ENCODE assay signal across 12 cellular contexts in genomic region chr21:37551406-37552355, GRCh38.
DNase-seq lines count a peak whose midpoint lies in the region; ATAC-seq, FAIRE-seq and TF ChIP-seq lines count a peak whose summit lies in the region.
"Had no signal": no experiment of that assay in that cellular context is flagged by ENCODE, and none has a peak within 500 bp of the region (broad histone marks: within the 10 kb centered on the region; RNA-seq: fewer than 3 reads in every experiment).

No MANE protein-coding gene starts in this region.

- H3K27ac ChIP-seq in A549 (0 out of 6 replicates have a peak overlapping the region, but pooled peaks of 1 of the 2 experiments have one; percentile 27), tibial artery (no peak overlapping the region)
- H3K27ac ChIP-seq: BLaER1 treated with 17β-estradiol and CSF1 and Interleukin-3, amounts not matched to agents 10 nM and 100 nM had no signal

- H3K4me3 Mint-ChIP-seq in activated CD4-positive, alpha-beta T cell treated with anti-CD3 and anti-CD28 coated beads, Interleukin-2, amount 10 ng/mL, durations not matched to agents 24 days and 14 days: no peak overlapping the region

- DNase-seq in A549 (ENCODE audit: low read depth in 1 of 2, low spot score in 1 of 2) (no peak), NCI-H1436 (lab: John Stamatoyannopoulos, UW) (peak; percentile 8), cerebellar cortex (ENCODE audit: low spot score) (peak; percentile 48), midbrain (lab: John Stamatoyannopoulos, UW) (peak; percentile 3), NCI-H187 (lab: John Stamatoyannopoulos, UW) (no peak), tibial artery (no peak)
- DNase-seq in activated CD4-positive, alpha-beta T cell treated with anti-CD3 and anti-CD28 coated beads, Interleukin-2, amount 10 ng/mL, durations not matched to agents 24 days and 14 days: no peak
- DNase-seq: activated CD4-positive, alpha-beta T cell treated with anti-CD3 and anti-CD28 coated beads, Interleukin-2, amount 50 U/mL, for 4 hours had no signal

- TF ChIP-seq CTCF in A549 (IDR thresholded peaks at IDR 0.05) (no peak), tibial artery (IDR thresholded peaks at IDR 0.05) (no peak)

- no peak for TF ChIP-seq RAD21 in A549 (conservative IDR thresholded peaks at IDR 0.05 in 1 of 2, IDR thresholded peaks at IDR 0.05 in 1 of 2)

- WGBS in A549 (ENCODE audit: missing lambda C conversion rate): 60% methylated on average over 12 of the region's 22 CpGs

- no peak overlapping the region for H3K27ac Mint-ChIP-seq in activated CD4-positive, alpha-beta T cell treated with anti-CD3 and anti-CD28 coated beads, Interleukin-2, amount 10 ng/mL, durations not matched to agents 24 days and 14 days

- no peak for FAIRE-seq in A549 (lab: Jason Lieb, UNC)
- FAIRE-seq: GM18507 had no signal

- peak overlapping the region; percentile 24; the same call in 2 of the 3 replicates for H3K4me2 ChIP-seq in A549

- CTCF ChIA-PET in A549 (lab: Yijun Ruan, JAX): no interaction called here

- no peak overlapping the region for H3K4me3 ChIP-seq in A549
- no peak overlapping the region for H3K4me3 ChIP-seq in tibial artery
- H3K4me3 ChIP-seq: BLaER1 treated with 17β-estradiol and CSF1 and Interleukin-3, amounts not matched to agents 10 nM and 100 nM; HAP-1 had no signal

- ATAC-seq in A549 (peak in 1 of 2 experiments; percentile 43; a peak in 2 of 6 replicates), GM21515 (IDR thresholded peaks at IDR 0.05; ENCODE audit: unreplicated experiment) (no peak)

- H3K4me1 Mint-ChIP-seq in activated CD4-positive, alpha-beta T cell treated with anti-CD3 and anti-CD28 coated beads, Interleukin-2, amount 10 ng/mL, durations not matched to agents 24 days and 14 days: peaks cover 2% of the 10 kb centered on the region

- no peaks in the 10 kb centered on the region for H3K9me3 Mint-ChIP-seq in activated CD4-positive, alpha-beta T cell treated with anti-CD3 and anti-CD28 coated beads, Interleukin-2, amount 10 ng/mL, durations not matched to agents 24 days and 14 days

- H3K4me1 ChIP-seq in A549: peaks cover 6% of the 10 kb centered on the region
- peaks cover 0 to 23% (median 4%) of the 10 kb centered on the region in 4 donors for H3K4me1 ChIP-seq in tibial artery

- H3K36me3 ChIP-seq in tibial artery: no peaks in the 10 kb centered on the region
- H3K36me3 ChIP-seq: BLaER1 treated with 17β-estradiol and CSF1 and Interleukin-3, amounts not matched to agents 10 nM and 100 nM; HAP-1 had no signal

- no peaks in the 10 kb centered on the region for H3K36me3 Mint-ChIP-seq in activated CD4-positive, alpha-beta T cell treated with anti-CD3 and anti-CD28 coated beads, Interleukin-2, amount 10 ng/mL, durations not matched to agents 24 days and 14 days (ENCODE audit: low read depth)

- intact Hi-C loops in activated CD4-positive, alpha-beta T cell treated with anti-CD3 and anti-CD28 coated beads, Interleukin-2, amount 10 ng/mL, durations not matched to agents 24 days and 14 days (cut with micrococcal nuclease): no loop called here
- intact Hi-C loops in tibial artery (cut with DNase I; ENCODE audit: low total_unique reads): no loop called here

- peaks cover 2% of the 10 kb centered on the region for H3K27me3 Mint-ChIP-seq in activated CD4-positive, alpha-beta T cell treated with anti-CD3 and anti-CD28 coated beads, Interleukin-2, amount 10 ng/mL, durations not matched to agents 24 days and 14 days

- TF ChIP-seq EP300 in A549 (IDR thresholded peaks at IDR 0.05): no peak

- no peak for TF ChIP-seq POLR2A in A549 (IDR thresholded peaks at IDR 0.05; ENCODE audit: low read length)

- H3K9me3 ChIP-seq in A549 (no peaks in the 10 kb centered on the region), tibial artery (no peaks in the 10 kb centered on the region)
- H3K9me3 ChIP-seq: BLaER1 treated with 17β-estradiol and CSF1 and Interleukin-3, amounts not matched to agents 10 nM and 100 nM; HAP-1 had no signal

- POLR2A ChIA-PET in A549 (lab: Yijun Ruan, JAX): no interaction called here

- peaks cover 0 to 4% of the 10 kb centered on the region in 2 donors for H3K27me3 ChIP-seq in tibial artery

TF ChIP-seq in A549, 52 proteins besides CTCF, POLR2A, EP300 and RAD21:
- TF ChIP-seq CBX2 (IDR thresholded peaks at IDR 0.05; ENCODE audit: borderline replicate concordance, low read depth) (no peak), MAFK (IDR thresholded peaks at IDR 0.05; ENCODE audit: partially characterized antibody) (no peak), HOXB5 (CRISPR knock-in tag; IDR thresholded peaks at IDR 0.05) (no peak), HOXA7 (CRISPR knock-in tag; IDR thresholded peaks at IDR 0.05) (no peak), RNF2 (IDR thresholded peaks at IDR 0.05; ENCODE audit: borderline replicate concordance, low read depth) (no peak), FOXS1 (CRISPR knock-in tag; IDR thresholded peaks at IDR 0.05) (no peak), ATOH8 (CRISPR knock-in tag; IDR thresholded peaks at IDR 0.05; ENCODE audit: low read depth) (no peak), E2F6 (IDR thresholded peaks at IDR 0.05; ENCODE audit: borderline replicate concordance, low read depth) (no peak), PHF8 (IDR thresholded peaks at IDR 0.05; ENCODE audit: borderline replicate concordance, low read depth) (no peak), NFE2L2 (conservative IDR thresholded peaks at IDR 0.05; ENCODE audit: low read length) (no peak), CEBPB (IDR thresholded peaks at IDR 0.05) (no peak), NR3C1 (IDR thresholded peaks at IDR 0.05) (no peak), CHD2 (IDR thresholded peaks at IDR 0.05; ENCODE audit: low read length, partially characterized antibody) (no peak), KDM5A (IDR thresholded peaks at IDR 0.05) (no peak), MYC (IDR thresholded peaks at IDR 0.05; ENCODE audit: borderline replicate concordance, low read length) (no peak), BHLHE40 (IDR thresholded peaks at IDR 0.05; ENCODE audit: low read depth, low read length) (no peak), PBX3 (IDR thresholded peaks at IDR 0.05) (no peak)
- TF ChIP-seq, protein P1, sequence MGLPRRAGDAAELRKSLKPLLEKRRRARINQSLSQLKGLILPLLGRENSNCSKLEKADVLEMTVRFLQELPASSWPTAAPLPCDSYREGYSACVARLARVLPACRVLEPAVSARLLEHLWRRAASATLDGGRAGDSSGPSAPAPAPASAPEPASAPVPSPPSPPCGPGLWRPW (IDR thresholded peaks at IDR 0.05): no peak
- TF ChIP-seq, protein P2, sequence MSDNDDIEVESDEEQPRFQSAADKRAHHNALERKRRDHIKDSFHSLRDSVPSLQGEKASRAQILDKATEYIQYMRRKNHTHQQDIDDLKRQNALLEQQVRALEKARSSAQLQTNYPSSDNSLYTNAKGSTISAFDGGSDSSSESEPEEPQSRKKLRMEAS (IDR thresholded peaks at IDR 0.05): no peak
- TF ChIP-seq, protein P3, sequence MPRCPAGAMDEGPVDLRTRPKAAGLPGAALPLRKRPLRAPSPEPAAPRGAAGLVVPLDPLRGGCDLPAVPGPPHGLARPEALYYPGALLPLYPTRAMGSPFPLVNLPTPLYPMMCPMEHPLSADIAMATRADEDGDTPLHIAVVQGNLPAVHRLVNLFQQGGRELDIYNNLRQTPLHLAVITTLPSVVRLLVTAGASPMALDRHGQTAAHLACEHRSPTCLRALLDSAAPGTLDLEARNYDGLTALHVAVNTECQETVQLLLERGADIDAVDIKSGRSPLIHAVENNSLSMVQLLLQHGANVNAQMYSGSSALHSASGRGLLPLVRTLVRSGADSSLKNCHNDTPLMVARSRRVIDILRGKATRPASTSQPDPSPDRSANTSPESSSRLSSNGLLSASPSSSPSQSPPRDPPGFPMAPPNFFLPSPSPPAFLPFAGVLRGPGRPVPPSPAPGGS (IDR thresholded peaks at IDR 0.05): no peak

Comparison
In these comparisons a context has a peak if more than half of its experiments do, and no peak if none do; other contexts are left out.
1. DNase-seq: peak in NCI-H1436 (single experiment), cerebellar cortex (single experiment) and midbrain (single experiment); none in A549 (0 of 2), NCI-H187 (0 of 2), activated CD4-positive, alpha-beta T cell treated with anti-CD3 and anti-CD28 coated beads, Interleukin-2, amount 10 ng/mL, durations not matched to agents 24 days and 14 days (single experiment) and tibial artery (0 of 2).